ENCODE assay signal across 1 cellular context in the genomic region with DNA sequence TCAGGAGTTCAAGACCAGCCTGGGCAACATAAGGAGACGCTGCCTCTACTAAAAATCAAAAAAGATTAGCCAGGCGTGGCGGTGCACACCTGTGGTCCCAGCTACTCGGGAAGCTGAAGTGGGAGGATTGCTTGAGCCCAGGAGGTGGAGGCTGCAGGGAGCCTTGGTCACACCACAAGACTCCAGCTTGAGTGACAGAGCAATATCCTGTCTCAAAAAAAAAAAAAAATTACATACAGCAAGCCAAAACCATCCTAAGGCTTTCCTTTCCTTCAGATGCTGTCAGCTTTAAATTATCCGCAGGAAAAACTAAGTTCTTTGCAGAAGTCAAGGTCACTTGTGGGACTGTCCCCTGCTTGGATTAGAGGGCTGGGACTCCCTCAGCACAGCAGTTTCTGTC.
A peak's percentile ranks its signal among the peaks of the same experiment; 100 is the strongest.
TF ChIP-seq lines count a peak whose summit lies in the region.

No MANE protein-coding gene starts in this region.

TF ChIP-seq in GM12878, 131 proteins besides CTCF, POLR2A, EP300 and RAD21:
- TF ChIP-seq ZNF384 (IDR thresholded peaks at IDR 0.05; ENCODE audit: borderline replicate concordance, low read depth, low read length) = no peak
- TF ChIP-seq, protein P1, sequence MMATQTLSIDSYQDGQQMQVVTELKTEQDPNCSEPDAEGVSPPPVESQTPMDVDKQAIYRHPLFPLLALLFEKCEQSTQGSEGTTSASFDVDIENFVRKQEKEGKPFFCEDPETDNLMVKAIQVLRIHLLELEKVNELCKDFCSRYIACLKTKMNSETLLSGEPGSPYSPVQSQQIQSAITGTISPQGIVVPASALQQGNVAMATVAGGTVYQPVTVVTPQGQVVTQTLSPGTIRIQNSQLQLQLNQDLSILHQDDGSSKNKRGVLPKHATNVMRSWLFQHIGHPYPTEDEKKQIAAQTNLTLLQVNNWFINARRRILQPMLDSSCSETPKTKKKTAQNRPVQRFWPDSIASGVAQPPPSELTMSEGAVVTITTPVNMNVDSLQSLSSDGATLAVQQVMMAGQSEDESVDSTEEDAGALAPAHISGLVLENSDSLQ (IDR thresholded peaks at IDR 0.05) = peak; percentile 89
- TF ChIP-seq, protein P2, sequence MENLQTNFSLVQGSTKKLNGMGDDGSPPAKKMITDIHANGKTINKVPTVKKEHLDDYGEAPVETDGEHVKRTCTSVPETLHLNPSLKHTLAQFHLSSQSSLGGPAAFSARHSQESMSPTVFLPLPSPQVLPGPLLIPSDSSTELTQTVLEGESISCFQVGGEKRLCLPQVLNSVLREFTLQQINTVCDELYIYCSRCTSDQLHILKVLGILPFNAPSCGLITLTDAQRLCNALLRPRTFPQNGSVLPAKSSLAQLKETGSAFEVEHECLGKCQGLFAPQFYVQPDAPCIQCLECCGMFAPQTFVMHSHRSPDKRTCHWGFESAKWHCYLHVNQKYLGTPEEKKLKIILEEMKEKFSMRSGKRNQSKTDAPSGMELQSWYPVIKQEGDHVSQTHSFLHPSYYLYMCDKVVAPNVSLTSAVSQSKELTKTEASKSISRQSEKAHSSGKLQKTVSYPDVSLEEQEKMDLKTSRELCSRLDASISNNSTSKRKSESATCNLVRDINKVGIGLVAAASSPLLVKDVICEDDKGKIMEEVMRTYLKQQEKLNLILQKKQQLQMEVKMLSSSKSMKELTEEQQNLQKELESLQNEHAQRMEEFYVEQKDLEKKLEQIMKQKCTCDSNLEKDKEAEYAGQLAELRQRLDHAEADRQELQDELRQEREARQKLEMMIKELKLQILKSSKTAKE (IDR thresholded peaks at IDR 0.05; ENCODE audit: low read depth, poor library complexity, severe bottlenecking) = no peak
